In genomic region chrX:67044029-67044653, GRCh38 we compare ENCODE assay signal across 15 cellular contexts.
DNase-seq lines count a peak whose midpoint lies in the region; ATAC-seq, FAIRE-seq and TF ChIP-seq lines count a peak whose summit lies in the region.
"Had no signal": no experiment of that assay in that cellular context is flagged by ENCODE, and none has a peak within 500 bp of the region (broad histone marks: within the 10 kb centered on the region; RNA-seq: fewer than 3 reads in every experiment).

No MANE protein-coding gene starts in this region.

- H3K9me3 ChIP-seq in H1 (ENCODE audit: insufficient read depth in 2 of 2, low read depth in 1 of 2, low read length in 1 of 2) = no peaks in the 10 kb centered on the region
- no peaks in the 10 kb centered on the region for H3K9me3 ChIP-seq in right lobe of liver
- H3K9me3 ChIP-seq in thyroid gland = no peaks in the 10 kb centered on the region
- no peaks in the 10 kb centered on the region for H3K9me3 ChIP-seq in breast epithelium
- H3K9me3 ChIP-seq in BE2C = no peaks in the 10 kb centered on the region

- H3K79me2 ChIP-seq in H1 (ENCODE audit: control insufficient read depth in 1 of 2, insufficient read depth in 2 of 2, low read length in 2 of 2) = no peaks in the 10 kb centered on the region

- no peak overlapping the region for H4K5ac ChIP-seq in H1 (ENCODE audit: insufficient read length, low read depth, low read length)

- H2BK12ac ChIP-seq in H1 (ENCODE audit: low read depth, low read length) = no peak overlapping the region

- no peak overlapping the region for H3K9ac ChIP-seq in H1 (replicated peaks in 1 of 4; ENCODE audit: extremely low read depth in 1 of 4, low read depth in 3 of 4, low read length in 3 of 4)
- H3K9ac ChIP-seq: GM23248 had no signal

- H3K27ac ChIP-seq in 22Rv1 (peak overlapping the region; percentile 88), H1 (ENCODE audit: low read depth, low read length) (no peak overlapping the region), right lobe of liver (peak overlapping the region in 2 of 3 donors; percentile 38 to 58), thyroid gland (peak overlapping the region; percentile 36 to 47 (median 38)), breast epithelium (no peak overlapping the region)
- H3K27ac ChIP-seq: GM23248 had no signal

- POLR2A ChIA-PET in H1 (lab: Charles Lee; ENCODE audit: partially characterized antibody) = no interaction called here

- H4K20me1 ChIP-seq in H1 (replicated peaks in 1 of 2; ENCODE audit: control insufficient read depth in 1 of 2, insufficient read depth in 2 of 2, low read length in 2 of 2) = no peaks in the 10 kb centered on the region

- no peak for TF ChIP-seq POLR2A in H1 (IDR thresholded peaks at IDR 0.05; ENCODE audit: control extremely low read depth in 1 of 2, low read depth in 2 of 2, low read length in 2 of 2)
- no peak for TF ChIP-seq POLR2A in right lobe of liver (IDR thresholded peaks at IDR 0.05)
- no peak for TF ChIP-seq POLR2A in thyroid gland (IDR thresholded peaks at IDR 0.05)
- TF ChIP-seq POLR2A in breast epithelium (IDR thresholded peaks at IDR 0.05) = no peak

- TF ChIP-seq CTCF in 22Rv1 (IDR thresholded peaks at IDR 0.05) (no peak), H1 (IDR thresholded peaks at IDR 0.05; ENCODE audit: control extremely low read depth in 1 of 3, insufficient read depth in 1 of 3, low read depth in 1 of 3, low read length in 3 of 3) (no peak), right lobe of liver (IDR thresholded peaks at IDR 0.05) (no peak), thyroid gland (IDR thresholded peaks at IDR 0.05) (no peak), breast epithelium (IDR thresholded peaks at IDR 0.05) (no peak), BE2C (IDR thresholded peaks at IDR 0.05; ENCODE audit: low read depth, low read length) (no peak)

- no peak overlapping the region for H3K56ac ChIP-seq in H1 (replicated peaks; ENCODE audit: insufficient read length, low read depth, low read length)

- no peak overlapping the region for H2AFZ ChIP-seq in H1 (ENCODE audit: low read length)
- H2AFZ ChIP-seq: GM23248 had no signal

- TF ChIP-seq RAD21 in H1 (IDR thresholded peaks at IDR 0.05 in 1 of 2, conservative IDR thresholded peaks at IDR 0.05 in 1 of 2; ENCODE audit: low read depth in 2 of 2, low read length in 2 of 2) = no peak

- H3K4me3 ChIP-seq in H1 (ENCODE audit: extremely low read depth in 1 of 4, insufficient read depth in 2 of 4, low read depth in 3 of 4, low read length in 4 of 4) = no peak overlapping the region
- H3K4me3 ChIP-seq in right lobe of liver = peak overlapping the region in 2 of 3 donors; percentile 3 to 9
- no peak overlapping the region for H3K4me3 ChIP-seq in thyroid gland (replicated peaks in 1 of 3)
- no peak overlapping the region for H3K4me3 ChIP-seq in breast epithelium
- no peak overlapping the region for H3K4me3 ChIP-seq in BE2C (ENCODE audit: low read depth, low read length)
- H3K4me3 ChIP-seq: GM12878, GM23248 had no signal

- peak; percentile 74 for FAIRE-seq in H1 (lab: Jason Lieb, UNC)
- FAIRE-seq: GM12878, GM18507 had no signal

- DNase-seq in H1 (ENCODE audit: low read depth in 1 of 2, low spot score in 2 of 2) (no peak), right lobe of liver (peak; percentile 25 to 69 (median 44)), thyroid gland (peak; percentile 47 to 61), breast epithelium (ENCODE audit: low spot score in 2 of 2) (no peak), BE2C (no peak)
- DNase-seq: ACHN; C1 segment of cervical spinal cord; CD4-positive, alpha-beta T cell; DMS79; GM23248; H7 had no signal

- H3K79me1 ChIP-seq in H1 (ENCODE audit: low read depth, low read length) = no peaks in the 10 kb centered on the region

- no peak overlapping the region for H2AK5ac ChIP-seq in H1 (ENCODE audit: low read depth, low read length)

- CTCF ChIA-PET in H1 (lab: Charles Lee; ENCODE audit: partially characterized antibody) = no interaction called here

- intact Hi-C loops in right lobe of liver (cut with DNase I) = no loop called here
- intact Hi-C loops in thyroid gland (cut with DNase I) = no loop called here
- intact Hi-C loops in breast epithelium (cut with DNase I; ENCODE audit: low total_unique reads) = no loop called here

- no peak overlapping the region for H2BK5ac ChIP-seq in H1 (ENCODE audit: low read depth, low read length)

- no peak overlapping the region for H3K23ac ChIP-seq in H1 (ENCODE audit: insufficient read length)

- H2BK20ac ChIP-seq in H1 (ENCODE audit: low read length) = no peak overlapping the region

- no peak overlapping the region for H3K4me2 ChIP-seq in H1 (ENCODE audit: insufficient read depth in 1 of 2, low read depth in 2 of 2, low read length in 2 of 2)

- no peaks in the 10 kb centered on the region for H3K23me2 ChIP-seq in H1 (ENCODE audit: low read depth, low read length)

- H4K8ac ChIP-seq in H1 (ENCODE audit: extremely low read depth, insufficient read depth, low read length) = no peak overlapping the region

- H3K18ac ChIP-seq in H1 (ENCODE audit: extremely low read depth, low read length) = no peak overlapping the region

- H2BK120ac ChIP-seq in H1 (replicated peaks; ENCODE audit: low read depth, low read length) = no peak overlapping the region

- H2BK15ac ChIP-seq in H1 (ENCODE audit: low read length) = no peak overlapping the region

- no peaks in the 10 kb centered on the region for H3K4me1 ChIP-seq in H1 (replicated peaks in 1 of 4; ENCODE audit: control insufficient read depth in 3 of 4, insufficient read depth in 4 of 4, low read length in 3 of 4)
- H3K4me1 ChIP-seq in right lobe of liver = peaks cover 0 to 33% (median 10%) of the 10 kb centered on the region in 4 donors
- peaks cover 0 to 14% of the 10 kb centered on the region in 2 donors for H3K4me1 ChIP-seq in thyroid gland
- H3K4me1 ChIP-seq in breast epithelium = no peaks in the 10 kb centered on the region
- H3K4me1 ChIP-seq in BE2C = no peaks in the 10 kb centered on the region

- ATAC-seq in right lobe of liver (peak; percentile 90 to 96 (median 92)), HG02870 (IDR thresholded peaks at IDR 0.05; ENCODE audit: unreplicated experiment) (no peak)
- ATAC-seq: GM12878 had no signal

- 84% methylated on average over 3 of the region's 4 CpGs; no CpG with 5 or more reads in 1 of the 2 experiments for WGBS in H1 (ENCODE audit: extremely low coverage in 1 of 2, insufficient coverage in 1 of 2, insufficient read length in 1 of 2, insufficient replicate concordance in 2 of 2, low coverage in 1 of 2, low lambda C conversion rate in 2 of 2, missing lambda C conversion rate in 1 of 2), 2 experiments
- 14% methylated on average over 4 of the region's 4 CpGs for WGBS in right lobe of liver (ENCODE audit: insufficient coverage, low coverage, low lambda C conversion rate, missing lambda C conversion rate)
- 17% methylated on average over 4 of the region's 4 CpGs for WGBS in thyroid gland, 2 donors

- H3K27me3 ChIP-seq in H1 (replicated peaks in 1 of 4; ENCODE audit: control insufficient read depth in 3 of 4, extremely low read depth in 1 of 4, insufficient read depth in 3 of 4, low read length in 3 of 4) = no peaks in the 10 kb centered on the region
- no peaks in the 10 kb centered on the region for H3K27me3 ChIP-seq in right lobe of liver
- H3K27me3 ChIP-seq in thyroid gland = no peaks in the 10 kb centered on the region
- H3K27me3 ChIP-seq in breast epithelium = peaks cover 0 to 6% of the 10 kb centered on the region in 2 donors
- no peaks in the 10 kb centered on the region for H3K27me3 ChIP-seq in BE2C

- TF ChIP-seq EP300 in H1 (IDR thresholded peaks at IDR 0.05; ENCODE audit: borderline replicate concordance in 1 of 2, low read depth in 2 of 2, low read length in 2 of 2) = no peak

- H3K4ac ChIP-seq in H1 (replicated peaks; ENCODE audit: insufficient read length, low read depth, low read length) = no peak overlapping the region

- H4K91ac ChIP-seq in H1 (replicated peaks; ENCODE audit: insufficient read length, low read length) = no peak overlapping the region

- no peak overlapping the region for H3K14ac ChIP-seq in H1 (ENCODE audit: insufficient read length)

- H3K36me3 ChIP-seq in H1 (ENCODE audit: control insufficient read depth in 2 of 4, insufficient read depth in 4 of 4, low read length in 3 of 4) (no peaks in the 10 kb centered on the region), right lobe of liver (no peaks in the 10 kb centered on the region), thyroid gland (no peaks in the 10 kb centered on the region), breast epithelium (no peaks in the 10 kb centered on the region), BE2C (no peaks in the 10 kb centered on the region)

TF ChIP-seq in H1, 55 proteins besides CTCF, POLR2A, EP300 and RAD21 (continues in another document):
- TF ChIP-seq CHD1 (IDR thresholded peaks at IDR 0.05; ENCODE audit: low read depth, low read length) (no peak), RBBP5 (IDR thresholded peaks at IDR 0.05; ENCODE audit: borderline replicate concordance, low read depth, low read length) (no peak), KDM1A (IDR thresholded peaks at IDR 0.05; ENCODE audit: borderline replicate concordance, low read length) (no peak), SIRT6 (IDR thresholded peaks at IDR 0.05; ENCODE audit: low read length) (no peak), TEAD4 (IDR thresholded peaks at IDR 0.05; ENCODE audit: low read depth, low read length) (no peak), EGR1 (IDR thresholded peaks at IDR 0.05; ENCODE audit: borderline replicate concordance, low read depth, low read length) (no peak)

Comparison
In these comparisons a context has a peak if more than half of its experiments do, and no peak if none do; other contexts are left out.
1. H3K27ac ChIP-seq: peak in 22Rv1 (single experiment), right lobe of liver (2 of 3) and thyroid gland (3 of 3); none in H1 (single experiment) and breast epithelium (0 of 2).
2. DNase-seq: peak in right lobe of liver (3 of 3) and thyroid gland (2 of 2); none in H1 (0 of 2), breast epithelium (0 of 2) and BE2C (single experiment).
3. H3K4me3 ChIP-seq: peak in right lobe of liver (2 of 3); none in H1 (0 of 4), thyroid gland (0 of 3), breast epithelium (0 of 3) and BE2C (single experiment).